In the genomic region with DNA sequence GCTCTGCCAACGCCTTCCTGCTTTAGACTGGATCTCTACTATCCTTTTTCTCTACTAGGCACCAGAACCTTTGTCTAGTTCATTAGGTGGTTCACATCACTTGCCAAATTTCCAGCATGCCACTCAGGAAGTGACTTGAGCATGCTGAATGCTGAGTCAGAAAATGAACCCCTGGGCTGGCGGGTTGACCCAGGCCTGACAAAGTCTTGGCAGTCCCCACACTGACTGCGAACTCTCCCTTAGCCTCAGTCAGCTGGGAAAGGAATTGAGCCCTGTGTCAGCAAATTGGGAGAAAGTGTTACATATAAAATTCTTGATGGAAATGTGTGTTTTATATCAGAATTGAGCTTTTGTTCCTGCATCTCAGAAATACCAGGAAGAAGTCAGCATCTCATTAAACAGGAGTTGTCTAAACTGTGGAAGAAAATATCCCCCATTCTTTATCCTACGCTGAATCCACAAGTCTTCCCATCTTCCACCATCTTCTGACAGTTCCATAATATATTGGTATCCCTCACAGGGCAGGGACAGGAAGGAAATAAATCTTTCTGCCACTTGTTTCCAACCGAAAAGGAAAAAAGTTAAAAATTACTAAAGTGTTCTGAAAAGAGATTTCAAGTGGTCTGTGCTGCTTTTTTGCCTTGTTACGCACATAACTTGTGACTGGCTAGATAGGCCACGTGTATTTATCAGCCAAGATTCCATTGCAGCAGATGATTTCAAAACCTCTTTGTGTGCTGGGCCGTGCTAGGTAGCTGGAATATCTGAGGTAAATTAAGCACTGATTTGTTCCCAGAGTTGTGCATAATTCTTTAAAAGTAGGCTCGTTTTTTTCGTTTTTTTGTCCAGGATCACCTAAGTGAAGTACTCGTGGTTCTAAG, we compare ENCODE assay signal across 8 cellular contexts. TPM values are rescaled to one million over a fixed set of nuclear protein-coding genes. Genes with fewer than 3 reads are reported as not detected.
DNase-seq lines count a peak whose midpoint lies in the region; ATAC-seq and TF ChIP-seq lines count a peak whose summit lies in the region.
"Had no signal": no experiment of that assay in that cellular context is flagged by ENCODE, and none has a peak within 500 bp of the region (broad histone marks: within the 10 kb centered on the region; RNA-seq: fewer than 3 reads in every experiment).

No MANE protein-coding gene starts in this region.

- H3K36me3 ChIP-seq in sigmoid colon: peaks cover 0 to 22% (median 1%) of the 10 kb centered on the region in 4 donors
- H3K36me3 ChIP-seq in H7 (replicated peaks; ENCODE audit: control insufficient read depth, insufficient read depth, low read length): peaks cover 16% of the 10 kb centered on the region

- no peaks in the 10 kb centered on the region for H3K27me3 Mint-ChIP-seq in activated CD4-positive, alpha-beta memory T cell treated with anti-CD3 and anti-CD28 coated beads, Interleukin-2, amount 10 ng/mL, durations not matched to agents 7 days and 5 days
- no peaks in the 10 kb centered on the region for H3K27me3 Mint-ChIP-seq in stimulated activated naive CD8-positive, alpha-beta T cell treated with anti-CD3 and anti-CD28 coated beads, Interleukin-15, Interleukin-2, amounts not matched to agents 100 ng/mL and 50 ng/mL, for 24 hours

- CTCF ChIA-PET in activated CD4-positive, alpha-beta memory T cell treated with anti-CD3 and anti-CD28 coated beads, Interleukin-2, amount 10 ng/mL, durations not matched to agents 7 days and 5 days (lab: Charles Lee): interaction anchor here (1.2 to 2.7 kb wide), 5 partner anchors 8 to 146 kb away, joined by 3 to 10 read pairs (median 3); a partner anchor contains a TSS

- H3K27me3 ChIP-seq in right cardiac atrium (ENCODE audit: control insufficient read depth, insufficient read depth): no peaks in the 10 kb centered on the region
- no peaks in the 10 kb centered on the region for H3K27me3 ChIP-seq in sigmoid colon
- H3K27me3 ChIP-seq in H7 (ENCODE audit: control insufficient read depth, insufficient read depth, low read length): no peaks in the 10 kb centered on the region

- H3K4me1 ChIP-seq in right cardiac atrium (ENCODE audit: control insufficient read depth, insufficient read depth, low read length) (peaks cover 4% of the 10 kb centered on the region), sigmoid colon (peaks cover 0 to 17% (median 10%) of the 10 kb centered on the region in 4 donors)

- H3K4me3 ChIP-seq in right cardiac atrium (ENCODE audit: low read length) (no peak overlapping the region), sigmoid colon (no peak overlapping the region), H7 (ENCODE audit: insufficient read depth, low read depth, low read length) (no peak overlapping the region)

- peak; percentile 78 to 85 for ATAC-seq in right cardiac atrium

- H3K9me3 ChIP-seq in right cardiac atrium (ENCODE audit: control insufficient read depth, low read length) (no peaks in the 10 kb centered on the region), sigmoid colon (no peaks in the 10 kb centered on the region)

- intact Hi-C loops in right cardiac atrium (cut with DNase I) (no loop called here), sigmoid colon (cut with DNase I) (no loop called here)

- peak; percentile 66 for DNase-seq in HK-2 (ENCODE audit: unreplicated experiment)
- DNase-seq in activated CD4-positive, alpha-beta memory T cell treated with anti-CD3 and anti-CD28 coated beads, Interleukin-2, amount 10 ng/mL, durations not matched to agents 7 days and 5 days: no peak
- DNase-seq in right cardiac atrium: peak; percentile 42 to 67 (median 64)
- DNase-seq in sigmoid colon: no peak
- DNase-seq in H7: no peak
- DNase-seq in NAMALWA (ENCODE audit: low spot score): no peak

- TF ChIP-seq CTCF in sigmoid colon (IDR thresholded peaks at IDR 0.05): no peak

- 61% methylated on average over 11 of the region's 11 CpGs for WGBS in right cardiac atrium
- WGBS in sigmoid colon, 2 donors: 83 to 90% methylated on average over 11 of the region's 11 CpGs

- H3K36me3 Mint-ChIP-seq in activated CD4-positive, alpha-beta memory T cell treated with anti-CD3 and anti-CD28 coated beads, Interleukin-2, amount 10 ng/mL, durations not matched to agents 7 days and 5 days (ENCODE audit: low read depth): peaks cover 19% of the 10 kb centered on the region
- H3K36me3 Mint-ChIP-seq in stimulated activated naive CD8-positive, alpha-beta T cell treated with anti-CD3 and anti-CD28 coated beads, Interleukin-15, Interleukin-2, amounts not matched to agents 100 ng/mL and 50 ng/mL, for 24 hours (ENCODE audit: low read depth): peaks cover 33% of the 10 kb centered on the region

- H3K4me1 Mint-ChIP-seq in activated CD4-positive, alpha-beta memory T cell treated with anti-CD3 and anti-CD28 coated beads, Interleukin-2, amount 10 ng/mL, durations not matched to agents 7 days and 5 days: peaks cover 25% of the 10 kb centered on the region
- peaks cover 19% of the 10 kb centered on the region for H3K4me1 Mint-ChIP-seq in stimulated activated naive CD8-positive, alpha-beta T cell treated with anti-CD3 and anti-CD28 coated beads, Interleukin-15, Interleukin-2, amounts not matched to agents 100 ng/mL and 50 ng/mL, for 24 hours (ENCODE audit: low read depth)

- H3K27ac Mint-ChIP-seq in activated CD4-positive, alpha-beta memory T cell treated with anti-CD3 and anti-CD28 coated beads, Interleukin-2, amount 10 ng/mL, durations not matched to agents 7 days and 5 days: peak overlapping the region; percentile 71
- peak overlapping the region; percentile 42 for H3K27ac Mint-ChIP-seq in stimulated activated naive CD8-positive, alpha-beta T cell treated with anti-CD3 and anti-CD28 coated beads, Interleukin-15, Interleukin-2, amounts not matched to agents 100 ng/mL and 50 ng/mL, for 24 hours

- TF ChIP-seq EP300 in sigmoid colon (IDR thresholded peaks at IDR 0.05): no peak

- H3K9me3 Mint-ChIP-seq in activated CD4-positive, alpha-beta memory T cell treated with anti-CD3 and anti-CD28 coated beads, Interleukin-2, amount 10 ng/mL, durations not matched to agents 7 days and 5 days: no peaks in the 10 kb centered on the region
- H3K9me3 Mint-ChIP-seq in stimulated activated naive CD8-positive, alpha-beta T cell treated with anti-CD3 and anti-CD28 coated beads, Interleukin-15, Interleukin-2, amounts not matched to agents 100 ng/mL and 50 ng/mL, for 24 hours: no peaks in the 10 kb centered on the region

- no peak overlapping the region for H3K27ac ChIP-seq in right cardiac atrium (ENCODE audit: low read length)
- peak overlapping the region in 1 of 4 donors; percentile 19 for H3K27ac ChIP-seq in sigmoid colon

- POLR2A ChIA-PET in activated CD4-positive, alpha-beta memory T cell treated with anti-CD3 and anti-CD28 coated beads, Interleukin-2, amount 10 ng/mL, durations not matched to agents 7 days and 5 days (lab: Charles Lee): interaction anchor here (0.9 to 1.8 kb wide), 3 partner anchors 11 to 146 kb away, joined by 3 to 6 read pairs (median 5); no protein-coding TSS in a partner anchor

- H3K4me3 Mint-ChIP-seq in activated CD4-positive, alpha-beta memory T cell treated with anti-CD3 and anti-CD28 coated beads, Interleukin-2, amount 10 ng/mL, durations not matched to agents 7 days and 5 days: no peak overlapping the region
- no peak overlapping the region for H3K4me3 Mint-ChIP-seq in stimulated activated naive CD8-positive, alpha-beta T cell treated with anti-CD3 and anti-CD28 coated beads, Interleukin-15, Interleukin-2, amounts not matched to agents 100 ng/mL and 50 ng/mL, for 24 hours

- TF ChIP-seq POLR2A in sigmoid colon (IDR thresholded peaks at IDR 0.05): no peak

RNA-seq across cellular contexts. Expression of a gene that starts 16.7 kb away (rescaled TPM):
- not detected for total RNA-seq in activated CD4-positive, alpha-beta memory T cell treated with anti-CD3 and anti-CD28 coated beads, Interleukin-2, amount 10 ng/mL, durations not matched to agents 7 days and 5 days
- total RNA-seq in right cardiac atrium (not detected), sigmoid colon (not detected)
- polyA plus RNA-seq in right cardiac atrium (not detected), sigmoid colon (under 1 TPM in 1 of 3 donors, not detected in 2; 0.16 TPM)
- total RNA-seq in H7 (2014; rRNA removed; shearing (Covaris generic)): not detected in 2 replicates
- total RNA-seq: subcutaneous adipose tissue had no signal

Comparison
In these comparisons a context has a peak if more than half of its experiments do, and no peak if none do; other contexts are left out.
1. DNase-seq: peak in HK-2 (single experiment) and right cardiac atrium (3 of 3); none in activated CD4-positive, alpha-beta memory T cell treated with anti-CD3 and anti-CD28 coated beads, Interleukin-2, amount 10 ng/mL, durations not matched to agents 7 days and 5 days (single experiment), sigmoid colon (single experiment), H7 (single experiment) and NAMALWA (single experiment).